In genomic region chr19:28333909-28334308, GRCh38 we compare ENCODE assay signal across 22 cellular contexts.
DNase-seq lines count a peak whose midpoint lies in the region; ATAC-seq and TF ChIP-seq lines count a peak whose summit lies in the region.
"Had no signal": no experiment of that assay in that cellular context is flagged by ENCODE, and none has a peak within 500 bp of the region (broad histone marks: within the 10 kb centered on the region; RNA-seq: fewer than 3 reads in every experiment).

No MANE protein-coding gene starts in this region.

- no peak overlapping the region for H2BK120ac ChIP-seq in neuronal stem cell (ENCODE audit: low read depth, low read length)

- 87 to 93% methylated on average over 3 to 5 of the region's 5 CpGs for WGBS in endodermal cell (ENCODE audit: insufficient coverage in 1 of 2, insufficient read length in 1 of 2), 2 experiments
- WGBS in neuronal stem cell (ENCODE audit: extremely low coverage in 2 of 2, insufficient read length in 2 of 2, insufficient replicate concordance in 1 of 2), 2 donors: no CpG with 5 or more reads among the region's 5 CpGs

- H3K9me3 Mint-ChIP-seq in GM23338 (peaks cover 19% of the 10 kb centered on the region), endodermal cell (peaks cover 28% of the 10 kb centered on the region)

- no peak overlapping the region for H4K8ac ChIP-seq in neuronal stem cell (ENCODE audit: low read depth, low read length)

- no peaks in the 10 kb centered on the region for H3K4me1 Mint-ChIP-seq in GM23338
- H3K4me1 Mint-ChIP-seq in endodermal cell: no peaks in the 10 kb centered on the region
- H3K4me1 Mint-ChIP-seq: CD14-positive monocyte; CD8-positive, alpha-beta memory T cell; H9 had no signal

- peak overlapping the region; percentile 92 for H3K14ac ChIP-seq in neuronal stem cell (ENCODE audit: low read length)

- no peaks in the 10 kb centered on the region for H3F3A ChIP-seq in GM23338 (replicated peaks; ENCODE audit: low read depth)

- H3K4me3 Mint-ChIP-seq in GM23338: no peak overlapping the region
- no peak overlapping the region for H3K4me3 Mint-ChIP-seq in endodermal cell
- H3K4me3 Mint-ChIP-seq: CD14-positive monocyte; CD4-positive, alpha-beta T cell; CD8-positive, alpha-beta memory T cell; H9; HFFc6 had no signal

- peak; percentile 20 for DNase-seq in GM23338 (ENCODE audit: low spot score)
- DNase-seq in endodermal cell: no peak
- DNase-seq in neuronal stem cell (ENCODE audit: low spot score): no peak
- no peak for DNase-seq in activated effector memory CD4-positive, alpha-beta T cell treated with Interleukin-2 at 50 U/mL for 16 hours
- no peak for DNase-seq in GM19240 (ENCODE audit: insufficient read length, low spot score)
- DNase-seq: 8988T; ACHN; AML-193; BE2C; CD4-positive, alpha-beta T cell; CD8-positive, alpha-beta memory T cell; DMS153; DND-41; GOT3; H9; HFFc6 had no signal

- H3K18ac ChIP-seq in neuronal stem cell (ENCODE audit: low read length): peak overlapping the region; percentile 48

- H2BK5ac ChIP-seq in neuronal stem cell (ENCODE audit: low read length): no peak overlapping the region

- H3K27me3 Mint-ChIP-seq in GM23338 (ENCODE audit: insufficient read depth, low read depth, poor library complexity) (peaks cover 3% of the 10 kb centered on the region), endodermal cell (ENCODE audit: insufficient read depth) (no peaks in the 10 kb centered on the region)
- H3K27me3 Mint-ChIP-seq: CD4-positive, alpha-beta T cell; CD8-positive, alpha-beta memory T cell had no signal

- H2AK5ac ChIP-seq in neuronal stem cell (ENCODE audit: low read depth, low read length): peak overlapping the region; percentile 10

- H3K79me1 ChIP-seq in neuronal stem cell (ENCODE audit: low read depth, low read length): no peaks in the 10 kb centered on the region

- no peaks in the 10 kb centered on the region for H4K20me1 ChIP-seq in GM23338 (replicated peaks; ENCODE audit: insufficient read depth)
- H4K20me1 ChIP-seq: BLaER1 treated with 17β-estradiol and CSF1 and Interleukin-3, amounts not matched to agents 10 nM and 100 nM had no signal

- no peaks in the 10 kb centered on the region for H3K79me2 ChIP-seq in GM23338 (replicated peaks; ENCODE audit: insufficient read depth)

- H3K27ac Mint-ChIP-seq in GM23338: no peak overlapping the region
- no peak overlapping the region for H3K27ac Mint-ChIP-seq in endodermal cell
- H3K27ac Mint-ChIP-seq: CD14-positive monocyte; CD4-positive, alpha-beta T cell; CD8-positive, alpha-beta memory T cell; H9; HFFc6 had no signal

- H3K27me3 ChIP-seq in GM23338 (ENCODE audit: insufficient read depth) (no peaks in the 10 kb centered on the region), endodermal cell (ENCODE audit: control insufficient read depth, insufficient read depth, low read length, poor library complexity, severe bottlenecking) (no peaks in the 10 kb centered on the region), neuronal stem cell (ENCODE audit: control insufficient read depth in 3 of 3, insufficient read depth in 3 of 3, low read depth in 1 of 3, low read length in 3 of 3) (no peaks in the 10 kb centered on the region)
- H3K27me3 ChIP-seq: BE2C; BLaER1 treated with 17β-estradiol and CSF1 and Interleukin-3, amounts not matched to agents 10 nM and 100 nM had no signal

- no peak overlapping the region for H3K23ac ChIP-seq in neuronal stem cell (ENCODE audit: low read depth, low read length, poor library complexity)

- H3K4ac ChIP-seq in neuronal stem cell (ENCODE audit: low read length): no peak overlapping the region

- H3K9ac ChIP-seq in endodermal cell (ENCODE audit: extremely low read depth, low read length, poor library complexity, severe bottlenecking) (no peak overlapping the region), neuronal stem cell (ENCODE audit: low read depth, low read length, poor library complexity) (peak overlapping the region; percentile 27)
- H3K9ac ChIP-seq: BLaER1 treated with 17β-estradiol and CSF1 and Interleukin-3, amounts not matched to agents 10 nM and 100 nM had no signal

- H3K4me2 ChIP-seq in GM23338 (no peak overlapping the region), neuronal stem cell (ENCODE audit: insufficient read depth, low read length, poor library complexity, severe bottlenecking) (no peak overlapping the region)
- H3K4me2 ChIP-seq: A549; BLaER1 treated with 17β-estradiol and CSF1 and Interleukin-3, amounts not matched to agents 10 nM and 100 nM had no signal

- no peak overlapping the region for H2BK15ac ChIP-seq in neuronal stem cell (ENCODE audit: low read length)

- H3K36me3 ChIP-seq in GM23338 (ENCODE audit: insufficient read depth) (no peaks in the 10 kb centered on the region), HEK293 (ENCODE audit: control insufficient read depth in 2 of 2, insufficient read depth in 1 of 2, low read length in 2 of 2) (no peaks in the 10 kb centered on the region), endodermal cell (ENCODE audit: control insufficient read depth, insufficient read depth, low read length) (no peaks in the 10 kb centered on the region), neuronal stem cell (replicated peaks in 1 of 2; ENCODE audit: control insufficient read depth in 2 of 2, insufficient read depth in 2 of 2, low read length in 2 of 2) (no peaks in the 10 kb centered on the region)
- H3K36me3 ChIP-seq: BE2C; BLaER1 treated with 17β-estradiol and CSF1 and Interleukin-3, amounts not matched to agents 10 nM and 100 nM had no signal

- H3K4me3 ChIP-seq in GM23338: no peak overlapping the region
- no peak overlapping the region for H3K4me3 ChIP-seq in HEK293 (ENCODE audit: low read depth, low read length)
- H3K4me3 ChIP-seq in endodermal cell (ENCODE audit: low read length): no peak overlapping the region
- no peak overlapping the region for H3K4me3 ChIP-seq in neuronal stem cell (ENCODE audit: low read length in 2 of 2)
- H3K4me3 ChIP-seq: A549; BLaER1 treated with 17β-estradiol and CSF1 and Interleukin-3, amounts not matched to agents 10 nM and 100 nM had no signal

- ATAC-seq in GM23338: peak; percentile 43; the same call in 2 of the 3 replicates
- no peak for ATAC-seq in GM21360 (IDR thresholded peaks at IDR 0.05; ENCODE audit: unreplicated experiment)
- ATAC-seq: A549, HCT116 had no signal

- H3K9me2 ChIP-seq in GM23338 (ENCODE audit: insufficient read depth): no peaks in the 10 kb centered on the region

- H3K27ac ChIP-seq in GM23338 (ENCODE audit: low read depth): no peak overlapping the region
- no peak overlapping the region for H3K27ac ChIP-seq in HEK293 (ENCODE audit: extremely low read depth, low read depth, low read length)
- no peak overlapping the region for H3K27ac ChIP-seq in endodermal cell (ENCODE audit: low read depth, low read length)
- H3K27ac ChIP-seq in neuronal stem cell (replicated peaks; ENCODE audit: low read length): no peak overlapping the region
- H3K27ac ChIP-seq: A549; BLaER1 treated with 17β-estradiol and CSF1 and Interleukin-3, amounts not matched to agents 10 nM and 100 nM had no signal

- H3K4me1 ChIP-seq in GM23338 (ENCODE audit: insufficient read depth): no peaks in the 10 kb centered on the region
- peaks cover 3% of the 10 kb centered on the region for H3K4me1 ChIP-seq in HEK293 (ENCODE audit: control insufficient read depth, insufficient read depth, low read length)
- H3K4me1 ChIP-seq in endodermal cell (ENCODE audit: control insufficient read depth, insufficient read depth, low read length): no peaks in the 10 kb centered on the region
- no peaks in the 10 kb centered on the region for H3K4me1 ChIP-seq in neuronal stem cell (ENCODE audit: control insufficient read depth in 2 of 2, insufficient read depth in 1 of 2, low read depth in 1 of 2, low read length in 2 of 2)
- H3K4me1 ChIP-seq: A549, BE2C had no signal

- H2AFZ ChIP-seq in GM23338 (no peak overlapping the region), neuronal stem cell (ENCODE audit: low read length) (no peak overlapping the region)

- no peak overlapping the region for H4K91ac ChIP-seq in neuronal stem cell (ENCODE audit: low read depth, low read length, poor library complexity)

- H3K9me3 ChIP-seq in HEK293 (ENCODE audit: control insufficient read depth, insufficient read depth, low read depth, low read length): peaks cover 1% of the 10 kb centered on the region
- peaks cover 17% of the 10 kb centered on the region for H3K9me3 ChIP-seq in endodermal cell (ENCODE audit: control insufficient read depth, low read length)
- no peaks in the 10 kb centered on the region for H3K9me3 ChIP-seq in neuronal stem cell (replicated peaks in 1 of 2; ENCODE audit: control insufficient read depth in 2 of 2, insufficient read depth in 1 of 2, low read depth in 1 of 2, low read length in 2 of 2)

- CTCF ChIA-PET in HEK293 (lab: Yijun Ruan, JAX): interaction anchor here (0.7 to 22.8 kb wide), 9 partner anchors 9 to 1097 kb away, joined by 3 to 566 read pairs (median 3); no protein-coding TSS in a partner anchor

- H2BK12ac ChIP-seq in neuronal stem cell (ENCODE audit: low read length): no peak overlapping the region

- POLR2A ChIA-PET in HEK293 (lab: Yijun Ruan, JAX): interaction anchor here (0.6 kb wide), 1 partner anchor 384 kb away, joined by 5 read pairs; no protein-coding TSS in a partner anchor

- H3K36me3 Mint-ChIP-seq in GM23338 (ENCODE audit: low read depth) (peaks cover 5% of the 10 kb centered on the region; the same call in 2 of the 3 replicates), endodermal cell (ENCODE audit: low read depth) (peaks cover 3% of the 10 kb centered on the region)
- H3K36me3 Mint-ChIP-seq: CD14-positive monocyte had no signal

- peak in 1 of 2 experiments; percentile 14; a peak in 1 of 4 replicates for TF ChIP-seq CTCF in GM23338 (conservative IDR thresholded peaks at IDR 0.05; ENCODE audit: low read depth in 2 of 2)
- TF ChIP-seq CTCF in HEK293 (tag by site-specific recombination; IDR thresholded peaks at IDR 0.05): 0 out of 2 replicates have a peak, but pooled peaks have one; percentile 11
- TF ChIP-seq CTCF in endodermal cell (conservative IDR thresholded peaks at IDR 0.05): peak; percentile 38

TF ChIP-seq in GM23338, 12 proteins besides CTCF, POLR2A, EP300 and RAD21 (continues in another document):
- TF ChIP-seq EZH2phosphoT487 (IDR thresholded peaks at IDR 0.05; ENCODE audit: unreplicated experiment) (no peak), ZNF331 (CRISPR knock-in tag; IDR thresholded peaks at IDR 0.05; ENCODE audit: low read depth) (no peak), ZNF114 (CRISPR knock-in tag; IDR thresholded peaks at IDR 0.05) (no peak)

TF ChIP-seq in HEK293, 187 proteins besides CTCF, POLR2A, EP300 and RAD21 (continues in another document):
- TF ChIP-seq ZNF341 (tag by site-specific recombination; IDR thresholded peaks at IDR 0.05; ENCODE audit: low read depth) (no peak), ZNF776 (tag by site-specific recombination; IDR thresholded peaks at IDR 0.05; ENCODE audit: borderline replicate concordance) (no peak), ZNF548 (tag by site-specific recombination; IDR thresholded peaks at IDR 0.05) (no peak), ZBTB17 (tag by site-specific recombination; IDR thresholded peaks at IDR 0.05) (no peak)
